27 cellular contexts compared by ENCODE assay signal in genomic region chr19:31825134-31826094, GRCh38.
DNase-seq lines count a peak whose midpoint lies in the region; ATAC-seq, FAIRE-seq and TF ChIP-seq lines count a peak whose summit lies in the region.
"Had no signal": no experiment of that assay in that cellular context is flagged by ENCODE, and none has a peak within 500 bp of the region (broad histone marks: within the 10 kb centered on the region; RNA-seq: fewer than 3 reads in every experiment).

No MANE protein-coding gene starts in this region.

- H3K18ac ChIP-seq in mesenchymal stem cell (ENCODE audit: low read depth in 1 of 2, low read length in 2 of 2), result no peak overlapping the region

- H3K9me3 Mint-ChIP-seq in MCF 10A (ENCODE audit: unreplicated experiment), result peaks cover 56% of the 10 kb centered on the region
- H3K9me3 Mint-ChIP-seq: CD4-positive, alpha-beta T cell had no signal

- H2BK5ac ChIP-seq in mesenchymal stem cell (ENCODE audit: low read depth, low read length, poor library complexity, severe bottlenecking), result no peak overlapping the region

- H3K27ac ChIP-seq in mammary epithelial cell (ENCODE audit: insufficient read depth, low read depth, low read length) (no peak overlapping the region), esophagus muscularis mucosa (replicated peaks in 1 of 4) (no peak overlapping the region), mesenchymal stem cell (ENCODE audit: low read length, poor library complexity, severe bottlenecking) (no peak overlapping the region)
- H3K27ac ChIP-seq: 22Rv1; BLaER1 treated with 17β-estradiol and CSF1 and Interleukin-3, amounts not matched to agents 10 nM and 100 nM; GM23248 had no signal

- H3K4ac ChIP-seq in mesenchymal stem cell (ENCODE audit: low read depth in 1 of 2, low read length in 2 of 2), result no peak overlapping the region

- ATAC-seq in GM21737 (IDR thresholded peaks at IDR 0.05; ENCODE audit: unreplicated experiment), result no peak
- ATAC-seq: HCT116 had no signal

- no peaks in the 10 kb centered on the region for H3K4me1 ChIP-seq in mammary epithelial cell (ENCODE audit: insufficient read depth, low read length)
- no peaks in the 10 kb centered on the region for H3K4me1 ChIP-seq in esophagus muscularis mucosa
- H3K4me1 ChIP-seq in mesenchymal stem cell (ENCODE audit: control insufficient read depth, insufficient read depth, low read depth, low read length), result no peaks in the 10 kb centered on the region
- H3K4me1 ChIP-seq: BE2C; BLaER1 treated with 17β-estradiol and CSF1 and Interleukin-3, amounts not matched to agents 10 nM and 100 nM had no signal

- H2AK5ac ChIP-seq in mesenchymal stem cell (ENCODE audit: low read length, severe bottlenecking), result no peak overlapping the region

- in situ Hi-C loops in mammary epithelial cell (cut with MboI; ENCODE audit: low sequenced_read_pairs in 2 of 2), result no loop called here

- no peaks in the 10 kb centered on the region for H3K27me3 ChIP-seq in mammary epithelial cell (ENCODE audit: insufficient read depth, low read length)
- H3K27me3 ChIP-seq in esophagus muscularis mucosa, result no peaks in the 10 kb centered on the region
- H3K27me3 ChIP-seq in mesenchymal stem cell (ENCODE audit: control insufficient read depth in 1 of 2, insufficient read depth in 1 of 2, low read length in 2 of 2), result no peaks in the 10 kb centered on the region
- H3K27me3 ChIP-seq: BE2C; BLaER1 treated with 17β-estradiol and CSF1 and Interleukin-3, amounts not matched to agents 10 nM and 100 nM had no signal

- POLR2A ChIA-PET in MCF 10A (lab: Yijun Ruan, JAX), result no interaction called here

- peak overlapping the region; percentile 39 for H4K91ac ChIP-seq in mesenchymal stem cell (ENCODE audit: low read length)

- H3K9ac ChIP-seq in mammary epithelial cell (ENCODE audit: insufficient read depth, low read length) (no peak overlapping the region), mesenchymal stem cell (ENCODE audit: low read length) (no peak overlapping the region)
- H3K9ac ChIP-seq: BLaER1 treated with 17β-estradiol and CSF1 and Interleukin-3, amounts not matched to agents 10 nM and 100 nM; GM23248 had no signal

- CTCF ChIA-PET in mammary epithelial cell (lab: Charles Lee; ENCODE audit: low non-redundant PET), result no interaction called here
- CTCF ChIA-PET in MCF 10A (lab: Yijun Ruan, JAX), result no interaction called here

- intact Hi-C loops in mammary epithelial cell (cut with micrococcal nuclease), result no loop called here
- intact Hi-C loops in MCF 10A (cut with micrococcal nuclease), result no loop called here
- intact Hi-C loops in esophagus muscularis mucosa (cut with DNase I), result no loop called here

- no peaks in the 10 kb centered on the region for H3K79me2 ChIP-seq in mammary epithelial cell (ENCODE audit: insufficient read depth, low read length)

- H3K14ac ChIP-seq in mesenchymal stem cell (ENCODE audit: low read length in 2 of 2), result no peak overlapping the region

- H3K4me2 ChIP-seq in mammary epithelial cell (ENCODE audit: insufficient read depth, low read depth, low read length), result no peak overlapping the region
- no peak overlapping the region for H3K4me2 ChIP-seq in mesenchymal stem cell (ENCODE audit: low read length, poor library complexity, severe bottlenecking)
- H3K4me2 ChIP-seq: BLaER1 treated with 17β-estradiol and CSF1 and Interleukin-3, amounts not matched to agents 10 nM and 100 nM had no signal

- no peak for TF ChIP-seq EP300 in esophagus muscularis mucosa (IDR thresholded peaks at IDR 0.05)

- no peaks in the 10 kb centered on the region for H3K36me3 Mint-ChIP-seq in MCF 10A (ENCODE audit: insufficient read depth, unreplicated experiment)
- H3K36me3 Mint-ChIP-seq: CD14-positive monocyte had no signal

- H3K4me3 ChIP-seq in mammary epithelial cell (replicated peaks in 1 of 3; ENCODE audit: insufficient read depth in 1 of 3, low read depth in 2 of 3, low read length in 3 of 3), result no peak overlapping the region
- H3K4me3 ChIP-seq in esophagus muscularis mucosa, result no peak overlapping the region
- H3K4me3 ChIP-seq in mesenchymal stem cell (ENCODE audit: insufficient read depth in 1 of 2, low read depth in 1 of 2, low read length in 2 of 2), result no peak overlapping the region
- H3K4me3 ChIP-seq: BLaER1 treated with 17β-estradiol and CSF1 and Interleukin-3, amounts not matched to agents 10 nM and 100 nM; GM23248 had no signal

- H3K79me1 ChIP-seq in mesenchymal stem cell (replicated peaks; ENCODE audit: low read length, poor library complexity, severe bottlenecking), result no peaks in the 10 kb centered on the region

- H3K4me3 Mint-ChIP-seq in MCF 10A (ENCODE audit: unreplicated experiment), result no peak overlapping the region
- H3K4me3 Mint-ChIP-seq: CD14-positive monocyte; CD4-positive, alpha-beta T cell; CD8-positive, alpha-beta memory T cell had no signal

- H3K27ac Mint-ChIP-seq in MCF 10A (ENCODE audit: low read depth, unreplicated experiment), result no peak overlapping the region
- H3K27ac Mint-ChIP-seq: CD14-positive monocyte; CD4-positive, alpha-beta T cell had no signal

- TF ChIP-seq POLR2A in esophagus muscularis mucosa (IDR thresholded peaks at IDR 0.05; ENCODE audit: low read depth), result no peak

- H3K4me1 Mint-ChIP-seq in MCF 10A (ENCODE audit: insufficient read depth, unreplicated experiment), result no peaks in the 10 kb centered on the region
- H3K4me1 Mint-ChIP-seq: CD14-positive monocyte; CD8-positive, alpha-beta memory T cell had no signal

- H3K36me3 ChIP-seq in mammary epithelial cell (ENCODE audit: insufficient read depth, low read length) (no peaks in the 10 kb centered on the region), esophagus muscularis mucosa (no peaks in the 10 kb centered on the region), mesenchymal stem cell (ENCODE audit: control insufficient read depth in 1 of 2, insufficient read depth in 2 of 2, low read depth in 1 of 2, low read length in 2 of 2) (no peaks in the 10 kb centered on the region)
- H3K36me3 ChIP-seq: BE2C; BLaER1 treated with 17β-estradiol and CSF1 and Interleukin-3, amounts not matched to agents 10 nM and 100 nM had no signal

- H3K9me3 ChIP-seq in mammary epithelial cell (replicated peaks; ENCODE audit: insufficient read depth, low read length), result peaks cover 12% of the 10 kb centered on the region
- no peaks in the 10 kb centered on the region for H3K9me3 ChIP-seq in esophagus muscularis mucosa
- H3K9me3 ChIP-seq in mesenchymal stem cell (ENCODE audit: control insufficient read depth, low read length), result peaks cover under 1% of the 10 kb centered on the region
- H3K9me3 ChIP-seq: BE2C had no signal

- BruUV-seq in mammary epithelial cell (replicated peaks; lab: Mats Ljungman, UMichigan) (no TSS peak), MCF 10A (replicated peaks; lab: Mats Ljungman, UMichigan) (no TSS peak)

- no peak overlapping the region for H2BK120ac ChIP-seq in mesenchymal stem cell (ENCODE audit: low read depth, low read length)

- WGBS in mammary epithelial cell (ENCODE audit: low coverage, missing lambda C conversion rate), result 26% methylated on average over 7 of the region's 7 CpGs
- 81% methylated on average over 7 of the region's 7 CpGs for WGBS in esophagus muscularis mucosa
- WGBS in mesenchymal stem cell, result 64% methylated on average over 7 of the region's 7 CpGs

- TF ChIP-seq CTCF in mammary epithelial cell (conservative IDR thresholded peaks at IDR 0.05 in 1 of 2, IDR thresholded peaks at IDR 0.05 in 1 of 2; ENCODE audit: extremely low read depth in 1 of 2, insufficient read depth in 1 of 2, low read depth in 1 of 2, low read length in 2 of 2) (no peak), MCF 10A (IDR thresholded peaks at IDR 0.05; ENCODE audit: unreplicated experiment) (no peak), esophagus muscularis mucosa (IDR thresholded peaks at IDR 0.05) (no peak)

- no peak for FAIRE-seq in urothelium cell line (lab: Jason Lieb, UNC)
- FAIRE-seq: A204.1, G401.6, GM12892, H1 had no signal

- H3K27me3 Mint-ChIP-seq in MCF 10A (ENCODE audit: insufficient read depth, unreplicated experiment), result no peaks in the 10 kb centered on the region
- H3K27me3 Mint-ChIP-seq: CD4-positive, alpha-beta T cell; CD8-positive, alpha-beta memory T cell had no signal

- no peak overlapping the region for H4K8ac ChIP-seq in mesenchymal stem cell (ENCODE audit: low read length)

- H2AFZ ChIP-seq in mammary epithelial cell (ENCODE audit: low read depth, low read length), result no peak overlapping the region
- H2AFZ ChIP-seq in mesenchymal stem cell (ENCODE audit: low read depth, low read length), result no peak overlapping the region
- H2AFZ ChIP-seq: GM23248 had no signal

- peak; percentile 1 for DNase-seq in mammary epithelial cell
- DNase-seq in MCF 10A (ENCODE audit: unreplicated experiment), result no peak
- DNase-seq in esophagus muscularis mucosa (ENCODE audit: extremely low spot score), result peak; percentile 70
- no peak for DNase-seq in mesenchymal stem cell
- DNase-seq in urothelium cell line (ENCODE audit: low spot score), result peak; percentile 11
- no peak for DNase-seq in D341Med (ENCODE audit: low spot score)
- DNase-seq in superior temporal gyrus (ENCODE audit: extremely low spot score), result no peak
- DNase-seq: ACHN; AML-193; BE2C; Calu3; CD4-positive, alpha-beta T cell; CD8-positive, alpha-beta memory T cell; COR-L47; DMS153; DND-41; GM23248; H7 had no signal

- no peak overlapping the region for H2BK12ac ChIP-seq in mesenchymal stem cell (ENCODE audit: low read length in 2 of 2)

- H3K23ac ChIP-seq in mesenchymal stem cell (ENCODE audit: low read length in 2 of 2), result no peak overlapping the region

- dilution Hi-C loops in mammary epithelial cell (cut with HindIII; ENCODE audit: low sequenced_read_pairs), result no loop called here

- H2BK15ac ChIP-seq in mesenchymal stem cell (ENCODE audit: low read depth, poor library complexity, severe bottlenecking), result no peak overlapping the region

- H4K20me1 ChIP-seq in mammary epithelial cell (ENCODE audit: insufficient read depth, low read length), result no peaks in the 10 kb centered on the region
- H4K20me1 ChIP-seq: BLaER1 treated with 17β-estradiol and CSF1 and Interleukin-3, amounts not matched to agents 10 nM and 100 nM had no signal

Comparison
In these comparisons a context has a peak if more than half of its experiments do, and no peak if none do; other contexts are left out.
1. DNase-seq: peak in mammary epithelial cell (single experiment), esophagus muscularis mucosa (single experiment) and urothelium cell line (single experiment); none in MCF 10A (single experiment), mesenchymal stem cell (single experiment), D341Med (single experiment) and superior temporal gyrus (single experiment).